ENCODE assay signal across 1 cellular context in genomic region chr12:106739815-106740552, GRCh38.
TF ChIP-seq lines count a peak whose summit lies in the region.

No MANE protein-coding gene starts in this region.

TF ChIP-seq in WTC11, 78 proteins besides CTCF, POLR2A, EP300 and RAD21 (continued from another document):
- TF ChIP-seq ZNF532 (CRISPR knock-in tag; IDR thresholded peaks at IDR 0.05; ENCODE audit: borderline replicate concordance) (no peak), AR (CRISPR knock-in tag; IDR thresholded peaks at IDR 0.05) (no peak), ZNF263 (CRISPR knock-in tag; IDR thresholded peaks at IDR 0.05; ENCODE audit: low read depth) (no peak), PREB (CRISPR knock-in tag; IDR thresholded peaks at IDR 0.05; ENCODE audit: borderline replicate concordance) (no peak), SP1 (CRISPR knock-in tag; conservative IDR thresholded peaks at IDR 0.05) (no peak), ZNF416 (CRISPR knock-in tag; IDR thresholded peaks at IDR 0.05) (no peak), ATF2 (CRISPR knock-in tag; IDR thresholded peaks at IDR 0.05; ENCODE audit: borderline replicate concordance, low read depth) (no peak), KAT7 (CRISPR knock-in tag; IDR thresholded peaks at IDR 0.05; ENCODE audit: borderline replicate concordance) (no peak), ZMAT4 (CRISPR knock-in tag; IDR thresholded peaks at IDR 0.05) (no peak)
TF ChIP-seq in WTC11: peak in this region for 0.
